15 cellular contexts compared by ENCODE assay signal in genomic region chr10:77853256-77853655, GRCh38.
DNase-seq lines count a peak whose midpoint lies in the region; ATAC-seq and TF ChIP-seq lines count a peak whose summit lies in the region.
"Had no signal": no experiment of that assay in that cellular context is flagged by ENCODE, and none has a peak within 500 bp of the region (broad histone marks: within the 10 kb centered on the region; RNA-seq: fewer than 3 reads in every experiment).

No MANE protein-coding gene starts in this region.

- peaks cover 11% of the 10 kb centered on the region for H3K4me1 Mint-ChIP-seq in endothelial cell (ENCODE audit: unreplicated experiment)
- H3K4me1 Mint-ChIP-seq in activated T-cell treated with anti-CD3 and anti-CD28 coated beads, Interleukin-2, amount 50 U/mL, for 24 hours (ENCODE audit: low read depth): no peaks in the 10 kb centered on the region
- H3K4me1 Mint-ChIP-seq: CD4-positive, alpha-beta memory T cell had no signal

- no peak for TF ChIP-seq POLR2A in spleen (IDR thresholded peaks at IDR 0.05)

- intact Hi-C loops in spleen (cut with DNase I; ENCODE audit: low total_unique reads): no loop called here

- H3K4me1 ChIP-seq in foreskin keratinocyte (peaks cover 11% of the 10 kb centered on the region), spleen (peaks cover 0 to 10% (median 0%) of the 10 kb centered on the region in 6 donors)
- H3K4me1 ChIP-seq: BE2C had no signal

- no peak overlapping the region for H3K4me3 ChIP-seq in spleen
- H3K4me3 ChIP-seq: A549, GM12878 had no signal

- peaks cover 26% of the 10 kb centered on the region for H3K36me3 Mint-ChIP-seq in endothelial cell (ENCODE audit: low read depth, unreplicated experiment)
- no peaks in the 10 kb centered on the region for H3K36me3 Mint-ChIP-seq in activated T-cell treated with anti-CD3 and anti-CD28 coated beads, Interleukin-2, amount 50 U/mL, for 24 hours (ENCODE audit: low read depth)
- H3K36me3 Mint-ChIP-seq: CD4-positive, alpha-beta memory T cell had no signal

- TF ChIP-seq CTCF in endothelial cell (IDR thresholded peaks at IDR 0.05; ENCODE audit: unreplicated experiment): no peak
- TF ChIP-seq CTCF in foreskin keratinocyte (conservative IDR thresholded peaks at IDR 0.05): no peak
- no peak for TF ChIP-seq CTCF in spleen (IDR thresholded peaks at IDR 0.05 in 8 of 11, conservative IDR thresholded peaks at IDR 0.05 in 3 of 11)

- H3K4me3 Mint-ChIP-seq in endothelial cell (ENCODE audit: unreplicated experiment): peak overlapping the region; percentile 73
- H3K4me3 Mint-ChIP-seq in activated T-cell treated with anti-CD3 and anti-CD28 coated beads, Interleukin-2, amount 50 U/mL, for 24 hours: no peak overlapping the region
- H3K4me3 Mint-ChIP-seq: CD4-positive, alpha-beta memory T cell; HFFc6 had no signal

- no peak overlapping the region for H3K27ac Mint-ChIP-seq in endothelial cell (ENCODE audit: unreplicated experiment)
- H3K27ac Mint-ChIP-seq in activated T-cell treated with anti-CD3 and anti-CD28 coated beads, Interleukin-2, amount 50 U/mL, for 24 hours: no peak overlapping the region
- H3K27ac Mint-ChIP-seq: CD4-positive, alpha-beta memory T cell; HFFc6 had no signal

- 92 to 98% (median 97%) methylated on average over 16 of the region's 16 CpGs for WGBS in spleen, 5 donors

- no peaks in the 10 kb centered on the region for H3K9me3 ChIP-seq in spleen
- H3K9me3 ChIP-seq: A549, BE2C had no signal

- H3K9me3 Mint-ChIP-seq in endothelial cell (ENCODE audit: unreplicated experiment): no peaks in the 10 kb centered on the region
- H3K9me3 Mint-ChIP-seq in activated T-cell treated with anti-CD3 and anti-CD28 coated beads, Interleukin-2, amount 50 U/mL, for 24 hours: no peaks in the 10 kb centered on the region
- H3K9me3 Mint-ChIP-seq: CD4-positive, alpha-beta memory T cell; HFFc6 had no signal

- H3K36me3 ChIP-seq in spleen: peaks cover 0 to 47% (median 0%) of the 10 kb centered on the region in 6 donors

- peaks cover 4% of the 10 kb centered on the region for H3K27me3 Mint-ChIP-seq in endothelial cell (ENCODE audit: unreplicated experiment)
- no peaks in the 10 kb centered on the region for H3K27me3 Mint-ChIP-seq in activated T-cell treated with anti-CD3 and anti-CD28 coated beads, Interleukin-2, amount 50 U/mL, for 24 hours
- H3K27me3 Mint-ChIP-seq: CD4-positive, alpha-beta memory T cell had no signal

- H3K27ac ChIP-seq in foreskin keratinocyte (no peak overlapping the region), spleen (no peak overlapping the region), caudate nucleus (ENCODE audit: low read depth, low read length) (no peak overlapping the region)
- H3K27ac ChIP-seq: A549, C4-2B, HL-60 had no signal

- ATAC-seq in foreskin keratinocyte: peak; percentile 22
- ATAC-seq: A549, GM12878 had no signal

- H3K27me3 ChIP-seq in foreskin keratinocyte: no peaks in the 10 kb centered on the region
- no peaks in the 10 kb centered on the region for H3K27me3 ChIP-seq in spleen (replicated peaks in 1 of 7)
- H3K27me3 ChIP-seq: BE2C had no signal

- DNase-seq in endothelial cell (ENCODE audit: low spot score): no peak
- DNase-seq in foreskin keratinocyte: no peak
- peak; percentile 61 for DNase-seq in spleen
- no peak for DNase-seq in caudate nucleus (lab: John Stamatoyannopoulos, UW)
- no peak for DNase-seq in activated T-cell treated with anti-CD3 and anti-CD28 coated beads, Interleukin-2, amount 50 U/mL, for 24 hours
- DNase-seq in foreskin melanocyte: no peak
- DNase-seq: BE2C; CD4-positive, alpha-beta memory T cell; DMS79; HCEC 1CT; HFFc6 had no signal
